ENCODE assay signal across 8 cellular contexts in the genomic region with DNA sequence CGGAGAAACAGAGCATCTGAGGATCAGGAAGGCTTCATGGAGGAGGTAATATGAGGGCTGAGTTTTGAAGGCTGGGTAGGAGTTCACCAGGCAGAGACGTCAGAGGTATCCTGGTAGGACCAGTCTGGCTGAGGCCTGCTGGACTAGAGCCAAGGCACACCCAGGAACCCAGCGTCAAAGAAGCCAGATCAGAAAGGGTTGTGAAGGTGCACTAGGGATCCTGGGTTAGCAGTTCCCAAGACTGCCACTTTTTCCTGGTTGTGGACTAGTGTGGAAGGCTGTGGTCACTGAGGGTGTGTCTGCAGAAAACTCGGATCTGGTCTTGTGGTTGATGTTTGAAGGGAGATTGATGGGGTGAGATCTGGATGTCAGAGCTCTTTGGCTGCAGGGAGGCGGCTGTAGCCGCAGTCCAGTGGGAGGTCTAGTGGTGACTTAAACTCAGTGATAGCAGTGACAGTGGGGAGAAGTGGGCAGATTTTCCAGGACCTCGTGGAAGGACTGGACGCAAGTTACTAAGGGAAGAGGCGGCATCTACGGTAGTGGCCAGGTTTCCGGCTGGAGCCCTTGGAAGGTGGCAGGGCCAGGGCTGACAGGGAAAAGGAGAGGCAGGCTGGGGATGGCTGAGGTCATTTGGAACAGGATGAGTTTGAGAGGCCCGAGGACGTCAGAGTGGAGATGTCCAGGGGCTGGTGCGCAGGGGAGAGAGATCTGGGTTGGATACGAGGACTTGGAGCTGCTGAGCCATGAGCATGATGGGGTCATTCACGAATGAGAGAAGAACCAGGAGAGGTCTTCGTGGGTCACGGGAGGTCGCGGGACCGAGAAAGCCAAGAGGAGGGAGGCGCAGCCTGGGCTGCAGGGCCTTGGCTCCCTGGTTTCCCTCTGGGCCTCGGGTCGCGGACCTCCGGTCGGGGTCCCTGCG. TPM values are rescaled to one million over a fixed set of nuclear protein-coding genes. Genes with fewer than 3 reads are reported as not detected.
DNase-seq lines count a peak whose midpoint lies in the region; ATAC-seq, FAIRE-seq and TF ChIP-seq lines count a peak whose summit lies in the region.

No MANE protein-coding gene starts in this region.

- H3K4me3 ChIP-seq in IMR-90 (ENCODE audit: insufficient read depth, low read depth, low read length) (peak overlapping the region; percentile 38), astrocyte (ENCODE audit: insufficient read depth, low read depth, low read length) (peak overlapping the region; percentile 43)

- no peak for TF ChIP-seq POLR2A in IMR-90 (IDR thresholded peaks at IDR 0.05; ENCODE audit: low read depth, low read length)

- H3K36me3 ChIP-seq in IMR-90 (ENCODE audit: control insufficient read depth, insufficient read depth, low read length) (peaks cover 36% of the 10 kb centered on the region), astrocyte (ENCODE audit: insufficient read depth, low read length) (peaks cover 10% of the 10 kb centered on the region)

- ATAC-seq in IMR-90 (ENCODE audit: low read depth) (peak; percentile 8), HG02885 (IDR thresholded peaks at IDR 0.05; ENCODE audit: poor library complexity, unreplicated experiment) (no peak)
- no peak for ATAC-seq in stimulated activated memory B cell treated with anti-CD40 and anti-IgM and Interleukin-4, amounts not matched to agents 10 μg/mL and 1 μg/mL and 100 μg/mL, for 72 hours

- peak overlapping the region; percentile 93 for H3K23ac ChIP-seq in IMR-90 (ENCODE audit: low read depth, low read length)

- H3K27me3 Mint-ChIP-seq in astrocyte (ENCODE audit: low read depth, unreplicated experiment) = no peaks in the 10 kb centered on the region
- peaks cover 48 to 62% (median 53%) of the 10 kb centered on the region in 3 donors for H3K27me3 Mint-ChIP-seq in immature natural killer cell (ENCODE audit: low read depth in 3 of 3)
- H3K27me3 Mint-ChIP-seq in stimulated activated memory B cell treated with anti-CD40 and anti-IgM and Interleukin-4, amounts not matched to agents 10 μg/mL and 1 μg/mL and 100 μg/mL, for 72 hours = no peaks in the 10 kb centered on the region

- H4K20me1 ChIP-seq in IMR-90 (ENCODE audit: insufficient read depth, low read length) (peaks cover 4% of the 10 kb centered on the region; the same call in 1 of the 2 replicates), astrocyte (ENCODE audit: insufficient read depth, low read length) (peaks cover 5% of the 10 kb centered on the region)

- CTCF ChIA-PET in IMR-90 (lab: Yijun Ruan, JAX) = no interaction called here

- no TSS peak for BruUV-seq in IMR-90 (replicated peaks; lab: Mats Ljungman, UMichigan)

- H4K5ac ChIP-seq in IMR-90 (ENCODE audit: low read depth, low read length) = peak overlapping the region; percentile 88

- H3K79me2 ChIP-seq in astrocyte (ENCODE audit: insufficient read depth, low read length) = no peaks in the 10 kb centered on the region

- H2AK9ac ChIP-seq in IMR-90 (replicated peaks; ENCODE audit: low read depth, low read length, poor library complexity) = peak overlapping the region; percentile 91

- H4K8ac ChIP-seq in IMR-90 (ENCODE audit: low read depth in 2 of 2, low read length in 2 of 2) = peak overlapping the region; percentile 92 to 97

- peak overlapping the region; percentile 91 for H2AK5ac ChIP-seq in IMR-90 (ENCODE audit: low read depth, low read length)

- H2BK20ac ChIP-seq in IMR-90 (ENCODE audit: low read depth, low read length) = 0 out of 2 replicates have a peak overlapping the region, but pooled peaks have one; percentile 21

- peak overlapping the region; percentile 73 for H3K9ac ChIP-seq in IMR-90 (ENCODE audit: low read depth, low read length)
- H3K9ac ChIP-seq in astrocyte (ENCODE audit: low read length) = peak overlapping the region; percentile 72

- H3K4me1 Mint-ChIP-seq in astrocyte (ENCODE audit: low read depth, unreplicated experiment) (peaks cover 20% of the 10 kb centered on the region), immature natural killer cell (peaks cover 49 to 59% of the 10 kb centered on the region in 2 donors)
- H3K4me1 Mint-ChIP-seq in stimulated activated memory B cell treated with anti-CD40 and anti-IgM and Interleukin-4, amounts not matched to agents 10 μg/mL and 1 μg/mL and 100 μg/mL, for 72 hours = peaks cover 59% of the 10 kb centered on the region

- H3K4me3 Mint-ChIP-seq in astrocyte (ENCODE audit: unreplicated experiment) (peak overlapping the region; percentile 63), immature natural killer cell (peak overlapping the region; percentile 81 to 92 (median 85))
- peak overlapping the region; percentile 86 for H3K4me3 Mint-ChIP-seq in stimulated activated memory B cell treated with anti-CD40 and anti-IgM and Interleukin-4, amounts not matched to agents 10 μg/mL and 1 μg/mL and 100 μg/mL, for 72 hours

- H3K9me3 Mint-ChIP-seq in astrocyte (ENCODE audit: unreplicated experiment) = peaks cover 2% of the 10 kb centered on the region
- H3K9me3 Mint-ChIP-seq in immature natural killer cell = peaks cover 0 to 3% (median 0%) of the 10 kb centered on the region in 6 donors
- no peaks in the 10 kb centered on the region for H3K9me3 Mint-ChIP-seq in stimulated activated memory B cell treated with anti-CD40 and anti-IgM and Interleukin-4, amounts not matched to agents 10 μg/mL and 1 μg/mL and 100 μg/mL, for 72 hours

- H3K4me2 ChIP-seq in IMR-90 (ENCODE audit: low read depth, low read length) (peak overlapping the region; percentile 90), astrocyte (ENCODE audit: low read length) (peak overlapping the region; percentile 83)

- H2AFZ ChIP-seq in IMR-90 (replicated peaks; ENCODE audit: low read length, poor library complexity) = peak overlapping the region; percentile 84
- H2AFZ ChIP-seq in astrocyte (ENCODE audit: low read depth, low read length) = no peak overlapping the region

- TF ChIP-seq RAD21 in IMR-90 (IDR thresholded peaks at IDR 0.05; ENCODE audit: low read length) = no peak

- no peak for FAIRE-seq in astrocyte (lab: Jason Lieb, UNC)

- H3K18ac ChIP-seq in IMR-90 (ENCODE audit: low read depth, low read length) = peak overlapping the region; percentile 52

- peak overlapping the region; percentile 29 for H3K27ac Mint-ChIP-seq in astrocyte (ENCODE audit: unreplicated experiment)
- peak overlapping the region; percentile 95 to 99 (median 97) for H3K27ac Mint-ChIP-seq in immature natural killer cell
- peak overlapping the region; percentile 92 for H3K27ac Mint-ChIP-seq in stimulated activated memory B cell treated with anti-CD40 and anti-IgM and Interleukin-4, amounts not matched to agents 10 μg/mL and 1 μg/mL and 100 μg/mL, for 72 hours

- H3K14ac ChIP-seq in IMR-90 (replicated peaks; ENCODE audit: low read depth, low read length) = peak overlapping the region; percentile 77

- peaks cover 14% of the 10 kb centered on the region for H3K9me1 ChIP-seq in IMR-90 (ENCODE audit: insufficient read depth, low read length)

- H2BK5ac ChIP-seq in IMR-90 (ENCODE audit: low read depth, low read length, poor library complexity, severe bottlenecking) = peak overlapping the region; percentile 83

- peak overlapping the region; percentile 43; the same call in 1 of the 3 replicates for H2BK15ac ChIP-seq in IMR-90 (ENCODE audit: low read depth, low read length)

- intact Hi-C loops in IMR-90 (cut with micrococcal nuclease) = no loop called here

- in situ Hi-C loops in IMR-90 (cut with MboI; ENCODE audit: low sequenced_read_pairs) = no loop called here

- no peak for TF ChIP-seq CTCF in IMR-90 (conservative IDR thresholded peaks at IDR 0.05; ENCODE audit: low read depth, low read length)
- TF ChIP-seq CTCF in astrocyte (IDR thresholded peaks at IDR 0.05; ENCODE audit: insufficient read depth, low read depth, low read length) = no peak

- H2BK120ac ChIP-seq in IMR-90 (ENCODE audit: low read depth, low read length) = peak overlapping the region; percentile 11; the same call in 1 of the 2 replicates

- peak overlapping the region; percentile 89 for H3K4ac ChIP-seq in IMR-90 (ENCODE audit: low read depth, low read length)

- H3K9me3 ChIP-seq in IMR-90 (ENCODE audit: control insufficient read depth, insufficient read depth, low read length) = no peaks in the 10 kb centered on the region
- H3K9me3 ChIP-seq in astrocyte (ENCODE audit: insufficient read depth, low read depth, low read length) = no peaks in the 10 kb centered on the region

- peak overlapping the region; percentile 88 for H3K27ac ChIP-seq in IMR-90 (ENCODE audit: insufficient read depth, low read length)
- H3K27ac ChIP-seq in astrocyte (ENCODE audit: low read depth, low read length) = peak overlapping the region; percentile 91

- H3K56ac ChIP-seq in IMR-90 (ENCODE audit: extremely low read depth, insufficient read depth, low read length) = peak overlapping the region; percentile 63; the same call in 1 of the 2 replicates

- H3K79me1 ChIP-seq in IMR-90 (ENCODE audit: low read depth in 1 of 2, low read length in 2 of 2) = peaks cover 16 to 33% of the 10 kb centered on the region in 2 experiments; a peak in 3 of 4 replicates

- H3K36me3 Mint-ChIP-seq in astrocyte (ENCODE audit: low read depth, unreplicated experiment) (peaks cover 23% of the 10 kb centered on the region), immature natural killer cell (peaks cover 9 to 32% (median 18%) of the 10 kb centered on the region in 3 donors)
- H3K36me3 Mint-ChIP-seq in stimulated activated memory B cell treated with anti-CD40 and anti-IgM and Interleukin-4, amounts not matched to agents 10 μg/mL and 1 μg/mL and 100 μg/mL, for 72 hours = peaks cover 54% of the 10 kb centered on the region

- POLR2A ChIA-PET in IMR-90 (lab: Charles Lee; ENCODE audit: unreplicated experiment) = no interaction called here

- peaks cover 17% of the 10 kb centered on the region for H3K4me1 ChIP-seq in IMR-90 (ENCODE audit: control insufficient read depth, insufficient read depth, low read length)
- peaks cover 17% of the 10 kb centered on the region for H3K4me1 ChIP-seq in astrocyte (ENCODE audit: insufficient read depth, low read length)

- dilution Hi-C loops in IMR-90 (cut with HindIII; ENCODE audit: low sequenced_read_pairs, unreplicated experiment) = no loop called here

- DNase-seq in EH (ENCODE audit: low read depth) (peak; percentile 36), IMR-90 (peak; percentile 38), astrocyte (ENCODE audit: low read depth) (peak; percentile 22), immature natural killer cell (peak in 1 of 3 donors; percentile 35), SKM-1 treated with dmso at 0.1 percent for 144 hours (lab: John Stamatoyannopoulos, UW; ENCODE audit: unreplicated experiment) (no peak), NCI-H774 (lab: John Stamatoyannopoulos, UW) (no peak)

- no peaks in the 10 kb centered on the region for H3K27me3 ChIP-seq in IMR-90 (ENCODE audit: control insufficient read depth, insufficient read depth, low read length)
- no peaks in the 10 kb centered on the region for H3K27me3 ChIP-seq in astrocyte (ENCODE audit: insufficient read depth, low read length)

- WGBS in IMR-90 (ENCODE audit: extremely low coverage in 2 of 2, insufficient read length in 1 of 2), 2 experiments = 24% methylated on average over 23 of the region's 28 CpGs; no CpG with 5 or more reads in 1 of the 2 experiments

- H4K91ac ChIP-seq in IMR-90 (ENCODE audit: insufficient read depth, low read depth, low read length) = peak overlapping the region; percentile 80

RNA-seq across cellular contexts. Expression of a gene that starts 10.9 kb away (rescaled TPM):
- total RNA-seq in IMR-90 (2012; rRNA removed) (8.6 and 8.9 TPM in 2 replicates), astrocyte (62.2 and 68.9 TPM in 2 replicates)
- polyA plus RNA-seq in IMR-90 (2012; rRNA removed) (51.0 and 53.0 TPM in 2 replicates), immature natural killer cell (10 to 100 TPM; 38.5 to 88.4 (median 41.8) TPM)
- polyA plus RNA-seq in IMR-90 (2012; cell fraction: cytosol; rRNA removed) = 43.5 and 58.1 TPM in 2 replicates
- 107 and 159 TPM in 2 replicates for polyA plus RNA-seq in IMR-90 (2012; cell fraction: nucleus; rRNA removed; ENCODE audit: low replicate concordance)

RNA-seq across cellular contexts. Expression of a gene that starts 13.9 kb away (rescaled TPM):
- total RNA-seq in IMR-90 (2012; rRNA removed) (10.6 and 11.4 TPM in 2 replicates), astrocyte (19.0 and 26.7 TPM in 2 replicates)
- polyA plus RNA-seq in IMR-90 (2012; rRNA removed) (39.7 and 44.3 TPM in 2 replicates), immature natural killer cell (100 to 1,000 TPM; 166 to 430 (median 222) TPM)
- 22.9 and 41.1 TPM in 2 replicates for polyA plus RNA-seq in IMR-90 (2012; cell fraction: cytosol; rRNA removed)
- polyA plus RNA-seq in IMR-90 (2012; cell fraction: nucleus; rRNA removed; ENCODE audit: low replicate concordance) = 52.9 and 173 TPM in 2 replicates

RNA-seq across cellular contexts. Expression of a gene that starts 36.3 kb away (rescaled TPM):
- 5.6 and 5.8 TPM in 2 replicates for total RNA-seq in IMR-90 (2012; rRNA removed)
- polyA plus RNA-seq in IMR-90 (2012; rRNA removed) = 33.2 and 40.4 TPM in 2 replicates
- 20.0 and 31.2 TPM in 2 replicates for polyA plus RNA-seq in IMR-90 (2012; cell fraction: cytosol; rRNA removed)
- polyA plus RNA-seq in IMR-90 (2012; cell fraction: nucleus; rRNA removed; ENCODE audit: low replicate concordance) = 56.4 and 185 TPM in 2 replicates
- 45.6 and 51.2 TPM in 2 replicates for total RNA-seq in astrocyte
- polyA plus RNA-seq in immature natural killer cell = 10 to 100 TPM in 1 of 3 donors, under 1 TPM in 2; 0.14 to 11.7 (median 0.89) TPM

RNA-seq across cellular contexts. Expression of a gene that starts 37.8 kb away (rescaled TPM):
- total RNA-seq in IMR-90 (2012; rRNA removed) (16.7 and 17.7 TPM in 2 replicates), astrocyte (55.4 and 61.3 TPM in 2 replicates)
- polyA plus RNA-seq in IMR-90 (2012; rRNA removed) (37.5 and 52.0 TPM in 2 replicates), immature natural killer cell (10 to 100 TPM; 11.1 to 29.5 (median 12.3) TPM)
- 29.9 and 39.6 TPM in 2 replicates for polyA plus RNA-seq in IMR-90 (2012; cell fraction: cytosol; rRNA removed)
- 57.5 and 129 TPM in 2 replicates for polyA plus RNA-seq in IMR-90 (2012; cell fraction: nucleus; rRNA removed; ENCODE audit: low replicate concordance)

RNA-seq across cellular contexts. Expression of a gene that starts 56.2 kb away (rescaled TPM):
- total RNA-seq in IMR-90 (2012; rRNA removed) (not detected in 2 replicates), astrocyte (0.84 TPM in 1 of 2 replicates, not detected in the other)
- polyA plus RNA-seq in IMR-90 (2012; rRNA removed) (0.09 and 0.34 TPM in 2 replicates), immature natural killer cell (not detected)
- 0.08 and 0.13 TPM in 2 replicates for polyA plus RNA-seq in IMR-90 (2012; cell fraction: cytosol; rRNA removed)
- 0.89 and 3.2 TPM in 2 replicates for polyA plus RNA-seq in IMR-90 (2012; cell fraction: nucleus; rRNA removed; ENCODE audit: low replicate concordance)

Comparison
In these comparisons a context has a peak if more than half of its experiments do, and no peak if none do; other contexts are left out.
1. DNase-seq: peak in EH (single experiment), IMR-90 (single experiment) and astrocyte (single experiment); none in SKM-1 treated with dmso at 0.1 percent for 144 hours (single experiment) and NCI-H774 (single experiment).
2. H3K27ac Mint-ChIP-seq: peak in every context shown above with its lines; median percentile 97 in immature natural killer cell; 92 in stimulated activated memory B cell treated with anti-CD40 and anti-IgM and Interleukin-4, amounts not matched to agents 10 μg/mL and 1 μg/mL and 100 μg/mL, for 72 hours; 29 in astrocyte.
3. Peak in every context shown above with its lines, with median percentiles within 50 percentile points of each other: H3K4me3 Mint-ChIP-seq.